Comparison of ENCODE assay signal across 8 cellular contexts in the genomic region with DNA sequence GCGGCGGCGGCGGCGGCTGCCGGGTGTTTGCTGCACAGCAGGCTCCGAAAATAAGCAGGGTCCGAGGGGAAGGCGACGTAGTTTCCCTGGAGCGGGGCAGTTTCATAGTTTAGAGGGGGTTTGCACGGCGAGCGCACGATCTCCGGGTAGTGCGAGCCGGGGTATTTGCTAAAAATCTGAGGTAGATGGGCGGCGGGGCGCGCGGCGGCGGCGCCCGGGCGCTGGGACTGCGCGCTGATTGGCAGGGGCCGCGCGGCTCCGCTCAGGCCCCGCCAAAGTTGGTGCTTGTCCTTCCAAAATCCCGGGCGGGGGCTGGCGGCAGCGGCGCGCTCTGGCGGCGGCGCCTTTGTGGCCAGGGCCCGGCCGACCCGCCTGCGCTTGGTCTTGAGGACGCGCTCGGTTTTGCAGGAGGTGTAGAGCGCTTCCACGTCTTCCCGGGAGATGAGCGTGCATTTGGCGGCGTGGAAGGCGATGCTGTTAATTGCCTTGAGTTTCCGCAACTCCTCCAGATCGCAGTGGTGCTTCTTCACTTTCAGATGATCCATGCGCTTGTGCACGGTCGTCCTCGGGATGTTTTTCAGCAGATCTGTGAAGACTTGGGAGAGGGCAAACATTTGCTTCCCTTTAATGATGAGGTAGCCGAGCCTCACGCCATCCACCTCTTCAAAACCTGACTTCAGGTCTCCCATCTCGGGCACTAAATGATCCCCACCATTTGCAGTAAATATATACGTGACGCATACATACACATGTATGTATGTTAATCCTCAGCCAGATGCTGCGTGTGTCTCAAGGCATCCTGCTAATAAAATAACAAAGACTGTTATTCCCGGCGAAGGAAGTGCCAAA. TPM values are rescaled to one million over a fixed set of nuclear protein-coding genes. Genes with fewer than 3 reads are reported as not detected.
DNase-seq lines count a peak whose midpoint lies in the region; ATAC-seq lines count a peak whose summit lies in the region.

No MANE protein-coding gene starts in this region.

- H3K4me1 Mint-ChIP-seq in stimulated activated naive B cell treated with anti-CD40 and anti-IgM and Interleukin-4, amounts not matched to agents 10 μg/mL and 1 μg/mL and 100 μg/mL, for 72 hours, result peaks cover 24 to 39% of the 10 kb centered on the region in 2 donors

- H3K4me3 Mint-ChIP-seq in stimulated activated naive B cell treated with anti-CD40 and anti-IgM and Interleukin-4, amounts not matched to agents 10 μg/mL and 1 μg/mL and 100 μg/mL, for 72 hours, result peak overlapping the region; percentile 82 to 88

- no peaks in the 10 kb centered on the region for H3K9me3 Mint-ChIP-seq in stimulated activated naive B cell treated with anti-CD40 and anti-IgM and Interleukin-4, amounts not matched to agents 10 μg/mL and 1 μg/mL and 100 μg/mL, for 72 hours

- peak overlapping the region; percentile 81 for H3K27ac Mint-ChIP-seq in stimulated activated naive B cell treated with anti-CD40 and anti-IgM and Interleukin-4, amounts not matched to agents 10 μg/mL and 1 μg/mL and 100 μg/mL, for 72 hours

- H3K36me3 Mint-ChIP-seq in stimulated activated naive B cell treated with anti-CD40 and anti-IgM and Interleukin-4, amounts not matched to agents 10 μg/mL and 1 μg/mL and 100 μg/mL, for 72 hours, result no peaks in the 10 kb centered on the region

- ATAC-seq in GM18520 (IDR thresholded peaks at IDR 0.05; ENCODE audit: unreplicated experiment), result peak; percentile 37
- peak; percentile 49 for ATAC-seq in HG03039 (IDR thresholded peaks at IDR 0.05; ENCODE audit: unreplicated experiment)
- peak; percentile 44 for ATAC-seq in left colon
- ATAC-seq in stimulated activated naive B cell treated with anti-CD40 and anti-IgM and Interleukin-4, amounts not matched to agents 10 μg/mL and 1 μg/mL and 100 μg/mL, for 72 hours (replicated peaks), result peak; percentile 61 to 67

- H3K27me3 Mint-ChIP-seq in stimulated activated naive B cell treated with anti-CD40 and anti-IgM and Interleukin-4, amounts not matched to agents 10 μg/mL and 1 μg/mL and 100 μg/mL, for 72 hours, result peaks cover 50 to 75% of the 10 kb centered on the region in 2 donors

- intact Hi-C loops in left colon (cut with DNase I, micrococcal nuclease), result no loop called here

- DNase-seq in C1 segment of cervical spinal cord (lab: John Stamatoyannopoulos, UW) (peak in 10 of 14 donors; percentile 29 to 70 (median 60)), RPMI7951 (ENCODE audit: low read depth) (peak; percentile 77), cerebellar cortex (ENCODE audit: low spot score) (peak; percentile 72), left colon (peak in 1 of 2 donors; percentile 43), activated gamma-delta T cell treated with Interleukin-2 at 50 U/mL for 16 hours (no peak)
- DNase-seq in stimulated activated naive B cell treated with anti-CD40 and anti-IgM and Interleukin-4, amounts not matched to agents 10 μg/mL and 1 μg/mL and 100 μg/mL, for 72 hours, result no peak

RNA-seq across cellular contexts. Expression of gene SKIDA1, which starts 8.1 kb away (rescaled TPM):
- 0.48 and 0.88 TPM in 2 replicates for total RNA-seq in RPMI7951 (2014; rRNA removed; shearing (Covaris generic))
- total RNA-seq in left colon, result under 1 TPM in 1 of 2 donors, not detected in 1; 0.95 TPM

RNA-seq across cellular contexts. Expression of gene MLLT10, which starts 16.7 kb away (rescaled TPM):
- total RNA-seq in RPMI7951 (2014; rRNA removed; shearing (Covaris generic)), result 31.2 and 42.1 TPM in 2 replicates
- total RNA-seq in left colon, result 10 to 100 TPM; 23.8 to 31.5 TPM

Comparison
In these comparisons a context has a peak if more than half of its experiments do, and no peak if none do; other contexts are left out.
1. DNase-seq: peak in C1 segment of cervical spinal cord (10 of 14), RPMI7951 (single experiment) and cerebellar cortex (single experiment); none in stimulated activated naive B cell treated with anti-CD40 and anti-IgM and Interleukin-4, amounts not matched to agents 10 μg/mL and 1 μg/mL and 100 μg/mL, for 72 hours (single experiment) and activated gamma-delta T cell treated with Interleukin-2 at 50 U/mL for 16 hours (single experiment).
2. Peak in every context shown above with its lines, with median percentiles within 50 percentile points of each other: ATAC-seq.